In the genomic region with DNA sequence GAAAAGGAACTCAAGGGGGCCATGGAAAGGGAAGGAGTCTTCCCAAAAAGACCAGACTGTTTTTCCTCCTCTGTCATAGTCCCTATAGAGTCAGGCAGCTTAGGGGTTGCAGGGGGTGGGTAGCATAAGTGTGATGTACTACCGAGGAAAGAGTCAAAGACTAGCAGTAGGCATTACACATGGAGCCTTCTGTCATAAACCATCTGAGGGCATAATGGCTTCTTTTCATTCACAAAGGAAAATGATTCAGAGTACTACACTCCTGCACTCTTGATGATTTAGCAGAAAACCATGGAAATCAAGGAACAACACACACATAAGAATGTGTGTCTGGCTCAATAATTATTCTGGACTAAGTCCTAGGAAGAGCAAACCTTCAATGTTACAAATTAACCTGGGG, we compare ENCODE assay signal across 18 cellular contexts. TPM values are rescaled to one million over a fixed set of nuclear protein-coding genes. Genes with fewer than 3 reads are reported as not detected.
A peak's percentile ranks its signal among the peaks of the same experiment; 100 is the strongest.
DNase-seq lines count a peak whose midpoint lies in the region; ATAC-seq and TF ChIP-seq lines count a peak whose summit lies in the region.
"Had no signal": no experiment of that assay in that cellular context is flagged by ENCODE, and none has a peak within 500 bp of the region (broad histone marks: within the 10 kb centered on the region; RNA-seq: fewer than 3 reads in every experiment).

No MANE protein-coding gene starts in this region.

- H3K27me3 Mint-ChIP-seq in CD4-positive, CD25-positive, alpha-beta regulatory T cell = peaks cover 4% of the 10 kb centered on the region
- H3K27me3 Mint-ChIP-seq in mesothelial cell of epicardium (ENCODE audit: low read depth) = no peaks in the 10 kb centered on the region
- H3K27me3 Mint-ChIP-seq: dendritic cell treated with granulocyte-macrophage colony-stimulating factor and Interleukin-4, amounts not matched to agents 40 ng/mL and 50 ng/mL, for 4 days; stimulated activated naive B cell treated with anti-CD40 and anti-IgM and Interleukin-4, amounts not matched to agents 10 μg/mL and 1 μg/mL and 100 μg/mL, for 72 hours had no signal

- H3K27ac ChIP-seq in CD4-positive, CD25-positive, alpha-beta regulatory T cell (ENCODE audit: insufficient read depth, low read length, poor library complexity, severe bottlenecking) = no peak overlapping the region
- H3K27ac ChIP-seq in brain microvascular endothelial cell = no peak overlapping the region
- H3K27ac ChIP-seq: BLaER1, vagina had no signal

- peaks cover 31% of the 10 kb centered on the region for H3K4me1 ChIP-seq in CD4-positive, CD25-positive, alpha-beta regulatory T cell (ENCODE audit: control insufficient read depth, insufficient read depth, low read length, poor library complexity, severe bottlenecking)

- DNase-seq in CD4-positive, CD25-positive, alpha-beta regulatory T cell = no peak
- DNase-seq in HT1080 (ENCODE audit: low read depth) (peak; percentile 49), epithelial cell of esophagus (ENCODE audit: low read depth) (peak; percentile 13), mesothelial cell of epicardium (ENCODE audit: low spot score in 2 of 2, unreplicated experiment in 2 of 2) (no peak), T-helper 2 cell (no peak), NCI-H510A treated with DMSO at 0.1 percent for 48 hours (lab: John Stamatoyannopoulos, UW) (no peak), brain microvascular endothelial cell (no peak), NCI-H748 treated with DMSO at 0.1 percent for 48 hours (lab: John Stamatoyannopoulos, UW) (no peak)
- DNase-seq: activated naive CD4-positive, alpha-beta T cell treated with Interleukin-2 at 50 U/mL for 16 hours; GOT3; NCI-H1694; stimulated activated CD4-positive, alpha-beta T cell treated with anti-CD3 and anti-CD28 coated beads, Interleukin-4, amount 100 ng/mL, for 24 hours; stimulated activated naive B cell treated with anti-CD40 and anti-IgM and Interleukin-4, amounts not matched to agents 10 μg/mL and 1 μg/mL and 100 μg/mL, for 72 hours had no signal

- H3K36me3 Mint-ChIP-seq in CD4-positive, CD25-positive, alpha-beta regulatory T cell = peaks cover 10% of the 10 kb centered on the region
- no peaks in the 10 kb centered on the region for H3K36me3 Mint-ChIP-seq in mesothelial cell of epicardium

- H3K4me1 Mint-ChIP-seq in CD4-positive, CD25-positive, alpha-beta regulatory T cell = peaks cover 15 to 54% (median 35%) of the 10 kb centered on the region in 4 donors
- peaks cover 14% of the 10 kb centered on the region for H3K4me1 Mint-ChIP-seq in mesothelial cell of epicardium

- H3K27me3 ChIP-seq in CD4-positive, CD25-positive, alpha-beta regulatory T cell (ENCODE audit: control insufficient read depth, insufficient read depth, low read length) = no peaks in the 10 kb centered on the region
- H3K27me3 ChIP-seq in brain microvascular endothelial cell (replicated peaks) = no peaks in the 10 kb centered on the region
- H3K27me3 ChIP-seq: BLaER1, vagina had no signal

- H3K9me3 Mint-ChIP-seq in CD4-positive, CD25-positive, alpha-beta regulatory T cell = no peaks in the 10 kb centered on the region
- no peaks in the 10 kb centered on the region for H3K9me3 Mint-ChIP-seq in mesothelial cell of epicardium
- H3K9me3 Mint-ChIP-seq: dendritic cell treated with granulocyte-macrophage colony-stimulating factor and Interleukin-4, amounts not matched to agents 40 ng/mL and 50 ng/mL, for 4 days; stimulated activated naive B cell treated with anti-CD40 and anti-IgM and Interleukin-4, amounts not matched to agents 10 μg/mL and 1 μg/mL and 100 μg/mL, for 72 hours had no signal

- no peak overlapping the region for H3K4me3 ChIP-seq in CD4-positive, CD25-positive, alpha-beta regulatory T cell (ENCODE audit: low read depth, low read length)
- H3K4me3 ChIP-seq in epithelial cell of esophagus (ENCODE audit: low read length) (no peak overlapping the region), brain microvascular endothelial cell (ENCODE audit: low read depth, low read length) (no peak overlapping the region)
- H3K4me3 ChIP-seq: BLaER1, K562, vagina had no signal

- H3K36me3 ChIP-seq in CD4-positive, CD25-positive, alpha-beta regulatory T cell (ENCODE audit: control insufficient read depth, insufficient read depth, low read length) = peaks cover 8% of the 10 kb centered on the region
- no peaks in the 10 kb centered on the region for H3K36me3 ChIP-seq in brain microvascular endothelial cell (replicated peaks)
- H3K36me3 ChIP-seq: vagina had no signal

- no peak overlapping the region for H3K4me3 Mint-ChIP-seq in CD4-positive, CD25-positive, alpha-beta regulatory T cell
- no peak overlapping the region for H3K4me3 Mint-ChIP-seq in mesothelial cell of epicardium
- H3K4me3 Mint-ChIP-seq: dendritic cell treated with granulocyte-macrophage colony-stimulating factor and Interleukin-4, amounts not matched to agents 40 ng/mL and 50 ng/mL, for 4 days; stimulated activated naive B cell treated with anti-CD40 and anti-IgM and Interleukin-4, amounts not matched to agents 10 μg/mL and 1 μg/mL and 100 μg/mL, for 72 hours had no signal

- ATAC-seq in CD4-positive, CD25-positive, alpha-beta regulatory T cell (ENCODE audit: low read depth in 2 of 2) = no peak
- ATAC-seq: K562; stimulated activated naive B cell treated with anti-CD40 and anti-IgM and Interleukin-4, amounts not matched to agents 10 μg/mL and 1 μg/mL and 100 μg/mL, for 72 hours had no signal

- TF ChIP-seq CTCF in epithelial cell of esophagus (IDR thresholded peaks at IDR 0.05; ENCODE audit: insufficient read depth, low read depth, low read length, missing control alignments) (no peak), mesothelial cell of epicardium (IDR thresholded peaks at IDR 0.05; ENCODE audit: unreplicated experiment) (no peak), brain microvascular endothelial cell (IDR thresholded peaks at IDR 0.05; ENCODE audit: low read depth, low read length, missing control alignments) (no peak)

- H3K27ac Mint-ChIP-seq in CD4-positive, CD25-positive, alpha-beta regulatory T cell = peak overlapping the region in 2 of 3 donors; percentile 78 to 90
- peak overlapping the region; percentile 0 for H3K27ac Mint-ChIP-seq in mesothelial cell of epicardium
- H3K27ac Mint-ChIP-seq: dendritic cell treated with granulocyte-macrophage colony-stimulating factor and Interleukin-4, amounts not matched to agents 40 ng/mL and 50 ng/mL, for 4 days; stimulated activated naive B cell treated with anti-CD40 and anti-IgM and Interleukin-4, amounts not matched to agents 10 μg/mL and 1 μg/mL and 100 μg/mL, for 72 hours had no signal

- no peaks in the 10 kb centered on the region for H3K9me3 ChIP-seq in CD4-positive, CD25-positive, alpha-beta regulatory T cell (ENCODE audit: control insufficient read depth in 2 of 2, low read length in 2 of 2)
- H3K9me3 ChIP-seq: BLaER1, vagina had no signal

- in situ Hi-C loops in brain microvascular endothelial cell (cut with HindIII; ENCODE audit: low pct_ligation_motif_present, low sequenced_read_pairs) = no loop called here

RNA-seq across cellular contexts. Expression of a gene that starts 14.9 kb away (rescaled TPM):
- not detected for total RNA-seq in CD4-positive, CD25-positive, alpha-beta regulatory T cell
- under 1 TPM; 0.13 to 0.40 (median 0.27) TPM for polyA plus RNA-seq in CD4-positive, CD25-positive, alpha-beta regulatory T cell
- total RNA-seq in HT1080 (2014; rRNA removed; shearing (Covaris generic)) = not detected in 2 replicates
- not detected in 2 replicates for polyA plus RNA-seq in HT1080 (2015; cell fraction: cytosol; rRNA removed)
- polyA plus RNA-seq in HT1080 (2015; cell fraction: nucleus; rRNA removed) = 0.31 TPM in 1 of 2 replicates, not detected in the other
- total RNA-seq in mesothelial cell of epicardium = 0.20 to 0.50 TPM (median 0.47 TPM) in 3 replicates
- total RNA-seq: activated CD8-positive, alpha-beta memory T cell treated with anti-CD3 and anti-CD28 coated beads for 36 hours; K562 had no signal

Comparison
In these comparisons a context has a peak if more than half of its experiments do, and no peak if none do; other contexts are left out.
1. DNase-seq: peak in HT1080 (single experiment) and epithelial cell of esophagus (single experiment); none in CD4-positive, CD25-positive, alpha-beta regulatory T cell (0 of 3), mesothelial cell of epicardium (0 of 2), T-helper 2 cell (0 of 5), NCI-H510A treated with DMSO at 0.1 percent for 48 hours (single experiment), brain microvascular endothelial cell (single experiment) and NCI-H748 treated with DMSO at 0.1 percent for 48 hours (single experiment).